Comparison of ENCODE assay signal across 1 cellular context in genomic region chr6:31834704-31835375, GRCh38.
A peak's percentile ranks its signal among the peaks of the same experiment; 100 is the strongest.
TF ChIP-seq lines count a peak whose summit lies in the region.

No MANE protein-coding gene starts in this region.

TF ChIP-seq in HepG2, 621 proteins besides CTCF, POLR2A, EP300 and RAD21 (continued from another document and continues in another):
- TF ChIP-seq THAP7 (CRISPR knock-in tag; IDR thresholded peaks at IDR 0.05) (no peak), TRIM24 (CRISPR knock-in tag; IDR thresholded peaks at IDR 0.05) (no peak), MXD4 (CRISPR knock-in tag; IDR thresholded peaks at IDR 0.05) (peak; percentile 89), ZNF773 (CRISPR knock-in tag; IDR thresholded peaks at IDR 0.05; ENCODE audit: borderline replicate concordance) (peak; percentile 78; the same call in 1 of the 2 replicates), MXD1 (CRISPR knock-in tag; IDR thresholded peaks at IDR 0.05) (peak; percentile 56), CENPX (CRISPR knock-in tag; IDR thresholded peaks at IDR 0.05) (no peak), ELK4 (CRISPR knock-in tag; IDR thresholded peaks at IDR 0.05; ENCODE audit: borderline replicate concordance) (no peak), XBP1 (CRISPR knock-in tag; IDR thresholded peaks at IDR 0.05) (peak; percentile 81; the same call in 1 of the 2 replicates), ISX (CRISPR knock-in tag; conservative IDR thresholded peaks at IDR 0.05) (peak; percentile 64), REST (IDR thresholded peaks at IDR 0.05; ENCODE audit: borderline replicate concordance in 1 of 2, low read depth in 1 of 2, low read length in 2 of 2) (peak in 1 of 2 experiments; percentile 77; a peak in 1 of 4 replicates), ZNF3 (CRISPR knock-in tag; IDR thresholded peaks at IDR 0.05) (no peak; the same call in 1 of the 2 replicates), TCF12 (IDR thresholded peaks at IDR 0.05) (no peak), TCF12 (CRISPR knock-in tag; IDR thresholded peaks at IDR 0.05) (0 out of 2 replicates have a peak, but pooled peaks have one; percentile 4), CENPBD1 (CRISPR knock-in tag; IDR thresholded peaks at IDR 0.05; ENCODE audit: borderline replicate concordance, low read depth) (no peak), KIAA2018 (CRISPR knock-in tag; IDR thresholded peaks at IDR 0.05; ENCODE audit: borderline replicate concordance) (no peak), HHEX (CRISPR knock-in tag; IDR thresholded peaks at IDR 0.05) (0 out of 2 replicates have a peak, but pooled peaks have one; percentile 7), KLF11 (CRISPR knock-in tag; IDR thresholded peaks at IDR 0.05) (0 out of 2 replicates have a peak, but pooled peaks have one; percentile 55), ZNF552 (CRISPR knock-in tag; IDR thresholded peaks at IDR 0.05; ENCODE audit: borderline replicate concordance) (peak; percentile 14; the same call in 1 of the 2 replicates), MXI1 (IDR thresholded peaks at IDR 0.05; ENCODE audit: borderline replicate concordance, low read depth, low read length) (peak; percentile 8; the same call in 1 of the 3 replicates), REPIN1 (CRISPR knock-in tag; IDR thresholded peaks at IDR 0.05; ENCODE audit: borderline replicate concordance, low read depth) (peak; percentile 18), ZNF550 (CRISPR knock-in tag; IDR thresholded peaks at IDR 0.05; ENCODE audit: borderline replicate concordance) (no peak), SIX4 (CRISPR knock-in tag; IDR thresholded peaks at IDR 0.05) (no peak), ZNF597 (CRISPR knock-in tag; IDR thresholded peaks at IDR 0.05) (peak; percentile 58; the same call in 1 of the 2 replicates), ZNF567 (CRISPR knock-in tag; IDR thresholded peaks at IDR 0.05; ENCODE audit: borderline replicate concordance) (no peak), JUND (CRISPR knock-in tag; IDR thresholded peaks at IDR 0.05) (peak; percentile 60), RAD51 (IDR thresholded peaks at IDR 0.05; ENCODE audit: borderline replicate concordance) (no peak), IRF1 (CRISPR knock-in tag; IDR thresholded peaks at IDR 0.05; ENCODE audit: low read depth) (no peak), ZFYVE20 (CRISPR knock-in tag; IDR thresholded peaks at IDR 0.05; ENCODE audit: borderline replicate concordance, low read depth) (peak; percentile 86; the same call in 1 of the 2 replicates), FOXA3 (CRISPR knock-in tag; IDR thresholded peaks at IDR 0.05) (peak; percentile 37; the same call in 1 of the 2 replicates), ZXDC (CRISPR knock-in tag; IDR thresholded peaks at IDR 0.05) (no peak), MATR3 (CRISPR knock-in tag; IDR thresholded peaks at IDR 0.05) (no peak), FOXO1 (CRISPR knock-in tag; IDR thresholded peaks at IDR 0.05) (peak; percentile 73), ZNF274 (CRISPR knock-in tag; IDR thresholded peaks at IDR 0.05) (peak; percentile 79), CCDC6 (CRISPR knock-in tag; IDR thresholded peaks at IDR 0.05) (no peak; the same call in 1 of the 2 replicates), GATA4 (IDR thresholded peaks at IDR 0.05; ENCODE audit: borderline replicate concordance, low read depth) (peak; percentile 84), CREM (IDR thresholded peaks at IDR 0.05) (peak; percentile 57; the same call in 1 of the 2 replicates), CREM (CRISPR knock-in tag; IDR thresholded peaks at IDR 0.05) (no peak), ZNF232 (CRISPR knock-in tag; IDR thresholded peaks at IDR 0.05; ENCODE audit: borderline replicate concordance) (0 out of 2 replicates have a peak, but pooled peaks have one; percentile 49), YEATS4 (CRISPR knock-in tag; IDR thresholded peaks at IDR 0.05; ENCODE audit: borderline replicate concordance) (peak; percentile 84), POLR2AphosphoS2 (IDR thresholded peaks at IDR 0.05; ENCODE audit: low read depth, low read length) (peak; percentile 90), CCAR2 (optimal IDR thresholded peaks at IDR 0.05; ENCODE audit: low read depth, low read length) (no peak), ZNF891 (CRISPR knock-in tag; IDR thresholded peaks at IDR 0.05) (peak; percentile 87), SATB2 (CRISPR knock-in tag; IDR thresholded peaks at IDR 0.05) (peak; percentile 86)
